In the genomic region with DNA sequence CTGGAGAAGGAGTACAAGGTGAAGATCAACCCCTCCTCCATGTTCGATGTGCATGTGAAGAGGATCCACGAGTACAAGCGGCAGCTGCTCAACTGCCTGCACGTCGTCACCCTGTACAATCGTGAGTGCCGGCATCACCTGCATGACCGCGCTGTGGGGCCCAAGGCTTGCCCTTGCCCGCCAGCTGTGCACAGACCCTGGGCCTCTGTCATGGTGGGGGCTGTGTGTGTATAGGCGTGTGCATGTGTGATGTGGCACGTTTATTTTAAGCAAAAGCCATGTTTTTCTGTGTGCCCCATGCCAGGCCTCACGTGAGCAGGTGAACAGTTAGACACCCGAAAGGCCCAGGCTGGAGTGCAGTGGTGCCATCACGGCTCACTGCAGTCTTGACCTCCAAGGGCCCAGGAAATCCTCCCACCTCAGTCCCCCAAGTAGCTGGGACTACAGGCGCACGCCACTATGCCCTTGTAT, we compare ENCODE assay signal across 20 cellular contexts. TPM values are rescaled to one million over a fixed set of nuclear protein-coding genes. Genes with fewer than 3 reads are reported as not detected.
DNase-seq lines count a peak whose midpoint lies in the region; ATAC-seq and TF ChIP-seq lines count a peak whose summit lies in the region.
"Had no signal": no experiment of that assay in that cellular context is flagged by ENCODE, and none has a peak within 500 bp of the region (broad histone marks: within the 10 kb centered on the region; RNA-seq: fewer than 3 reads in every experiment).

No MANE protein-coding gene starts in this region.

- intact Hi-C loops in stomach (cut with DNase I; ENCODE audit: low total_unique reads): no loop called here
- intact Hi-C loops in naive thymus-derived CD4-positive, alpha-beta T cell (cut with micrococcal nuclease): no loop called here

- POLR2A ChIA-PET in naive thymus-derived CD4-positive, alpha-beta T cell (lab: Charles Lee): no interaction called here

- ATAC-seq in T-helper 17 cell (no peak), left lobe of liver (no peak), HG02623 (IDR thresholded peaks at IDR 0.05; ENCODE audit: unreplicated experiment) (no peak)
- ATAC-seq in naive thymus-derived CD4-positive, alpha-beta T cell: no peak

- TF ChIP-seq POLR2A in stomach (IDR thresholded peaks at IDR 0.05): no peak

- peaks cover 10% of the 10 kb centered on the region for H3K36me3 Mint-ChIP-seq in T-helper 17 cell (ENCODE audit: low read depth)
- peaks cover 0 to 41% (median 8%) of the 10 kb centered on the region in 5 donors for H3K36me3 Mint-ChIP-seq in naive thymus-derived CD4-positive, alpha-beta T cell

- no peak overlapping the region for H3K4me3 Mint-ChIP-seq in T-helper 17 cell
- H3K4me3 Mint-ChIP-seq in naive thymus-derived CD4-positive, alpha-beta T cell: no peak overlapping the region
- H3K4me3 Mint-ChIP-seq: activated CD4-positive, alpha-beta memory T cell treated with anti-CD3 and anti-CD28 coated beads, Interleukin-2, amount 10 ng/mL, durations not matched to agents 7 days and 5 days; CD4-positive, CD25-positive, alpha-beta regulatory T cell had no signal

- H3K4me1 Mint-ChIP-seq in T-helper 17 cell: peaks cover 6% of the 10 kb centered on the region
- peaks cover 0 to 6% (median 0%) of the 10 kb centered on the region in 7 donors for H3K4me1 Mint-ChIP-seq in naive thymus-derived CD4-positive, alpha-beta T cell
- H3K4me1 Mint-ChIP-seq: activated CD4-positive, alpha-beta memory T cell treated with anti-CD3 and anti-CD28 coated beads, Interleukin-2, amount 10 ng/mL, durations not matched to agents 7 days and 5 days had no signal

- no peak overlapping the region for H3K27ac ChIP-seq in stomach
- H3K27ac ChIP-seq in naive thymus-derived CD4-positive, alpha-beta T cell (ENCODE audit: low read depth, low read length): no peak overlapping the region
- H3K27ac ChIP-seq: skin epidermis had no signal

- no peaks in the 10 kb centered on the region for H3K27me3 Mint-ChIP-seq in T-helper 17 cell
- no peaks in the 10 kb centered on the region for H3K27me3 Mint-ChIP-seq in naive thymus-derived CD4-positive, alpha-beta T cell
- H3K27me3 Mint-ChIP-seq: activated CD4-positive, alpha-beta memory T cell treated with anti-CD3 and anti-CD28 coated beads, Interleukin-2, amount 10 ng/mL, durations not matched to agents 7 days and 5 days; CD4-positive, CD25-positive, alpha-beta regulatory T cell had no signal

- H3K36me3 ChIP-seq in stomach: peaks cover 83 to 100% (median 100%) of the 10 kb centered on the region in 4 donors
- peaks cover 0 to 95% (median 7%) of the 10 kb centered on the region in 3 experiments for H3K36me3 ChIP-seq in naive thymus-derived CD4-positive, alpha-beta T cell (ENCODE audit: control insufficient read depth in 2 of 3, insufficient read depth in 3 of 3, low read length in 3 of 3)

- peak; percentile 2 for DNase-seq in activated gamma-delta T cell treated with Interleukin-2 at 50 U/mL for 16 hours
- DNase-seq in activated gamma-delta T cell (lab: John Stamatoyannopoulos, UW): no peak
- DNase-seq in T-helper 17 cell: peak in 1 of 3 donors; percentile 2
- peak; percentile 33 for DNase-seq in left lobe of liver (ENCODE audit: low spot score)
- DNase-seq in stomach: peak; percentile 19
- no peak for DNase-seq in naive thymus-derived CD4-positive, alpha-beta T cell
- DNase-seq in SW480 (ENCODE audit: low spot score): no peak
- DNase-seq: activated CD4-positive, alpha-beta memory T cell treated with anti-CD3 and anti-CD28 coated beads, Interleukin-2, amount 10 ng/mL, durations not matched to agents 7 days and 5 days; anterior cingulate cortex; CD4-positive, CD25-positive, alpha-beta regulatory T cell; DMS 273 treated with DMSO at 0.1 percent for 48 hours; Karpas-422; mammary epithelial cell; NCI-H1092; NCI-H2171; NCI-H526 treated with DMSO at 0.1 percent for 48 hours; SHP77; stimulated activated CD4-positive, alpha-beta T cell treated with anti-CD3 and anti-CD28 coated beads, Interleukin-4, amount 100 ng/mL, for 4 hours had no signal

- CTCF ChIA-PET in naive thymus-derived CD4-positive, alpha-beta T cell (lab: Charles Lee): no interaction called here

- peaks cover 0 to 10% (median 3%) of the 10 kb centered on the region in 4 donors for H3K4me1 ChIP-seq in stomach
- H3K4me1 ChIP-seq in naive thymus-derived CD4-positive, alpha-beta T cell (ENCODE audit: control insufficient read depth in 2 of 2, insufficient read depth in 2 of 2, low read length in 2 of 2): no peaks in the 10 kb centered on the region

- 86 to 93% (median 92%) methylated on average over 8 to 17 of the region's 17 CpGs for WGBS in stomach, 5 donors

- H3K4me3 ChIP-seq in stomach: no peak overlapping the region
- no peak overlapping the region for H3K4me3 ChIP-seq in naive thymus-derived CD4-positive, alpha-beta T cell (ENCODE audit: low read length)
- H3K4me3 ChIP-seq: skin epidermis had no signal

- H3K27ac Mint-ChIP-seq in T-helper 17 cell: peak overlapping the region; percentile 37
- H3K27ac Mint-ChIP-seq in naive thymus-derived CD4-positive, alpha-beta T cell: no peak overlapping the region
- H3K27ac Mint-ChIP-seq: activated CD4-positive, alpha-beta memory T cell treated with anti-CD3 and anti-CD28 coated beads, Interleukin-2, amount 10 ng/mL, durations not matched to agents 7 days and 5 days had no signal

- H3K9me3 Mint-ChIP-seq in naive thymus-derived CD4-positive, alpha-beta T cell: no peaks in the 10 kb centered on the region
- H3K9me3 Mint-ChIP-seq: activated CD4-positive, alpha-beta memory T cell treated with anti-CD3 and anti-CD28 coated beads, Interleukin-2, amount 10 ng/mL, durations not matched to agents 7 days and 5 days; CD4-positive, CD25-positive, alpha-beta regulatory T cell had no signal

- no peaks in the 10 kb centered on the region for H3K27me3 ChIP-seq in stomach
- no peaks in the 10 kb centered on the region for H3K27me3 ChIP-seq in naive thymus-derived CD4-positive, alpha-beta T cell (ENCODE audit: control insufficient read depth in 2 of 2, insufficient read depth in 2 of 2, low read length in 2 of 2)

- no peak for TF ChIP-seq CTCF in stomach (IDR thresholded peaks at IDR 0.05)

- no peak for TF ChIP-seq EP300 in stomach (IDR thresholded peaks at IDR 0.05)

- H3K9me3 ChIP-seq in T-helper 17 cell (ENCODE audit: control insufficient read depth, low read length, poor library complexity, severe bottlenecking) (no peaks in the 10 kb centered on the region), stomach (no peaks in the 10 kb centered on the region)
- H3K9me3 ChIP-seq in naive thymus-derived CD4-positive, alpha-beta T cell (ENCODE audit: control insufficient read depth in 2 of 3, low read length in 3 of 3): no peaks in the 10 kb centered on the region

RNA-seq across cellular contexts. Expression of gene PYGB, which starts 36.3 kb away (rescaled TPM):
- total RNA-seq in T-helper 17 cell: 10 to 100 TPM; 28.6 to 53.1 TPM
- total RNA-seq in left lobe of liver: 10.3 TPM
- 100 to 1,000 TPM in 2 of 5 donors, 10 to 100 TPM in 3; 34.4 to 116 (median 78.8) TPM for total RNA-seq in stomach
- polyA plus RNA-seq in stomach: 10 to 100 TPM; 23.1 to 34.0 (median 28.8) TPM
- 10 to 100 TPM; 29.8 to 45.2 (median 43.6) TPM for total RNA-seq in naive thymus-derived CD4-positive, alpha-beta T cell
- 10 to 100 TPM; 55.9 to 81.6 TPM for polyA plus RNA-seq in naive thymus-derived CD4-positive, alpha-beta T cell

Comparison
In these comparisons a context has a peak if more than half of its experiments do, and no peak if none do; other contexts are left out.
1. DNase-seq: peak in activated gamma-delta T cell treated with Interleukin-2 at 50 U/mL for 16 hours (single experiment), left lobe of liver (single experiment) and stomach (single experiment); none in activated gamma-delta T cell (single experiment), naive thymus-derived CD4-positive, alpha-beta T cell (0 of 9) and SW480 (single experiment).